ENCODE assay signal across 1 cellular context in the genomic region with DNA sequence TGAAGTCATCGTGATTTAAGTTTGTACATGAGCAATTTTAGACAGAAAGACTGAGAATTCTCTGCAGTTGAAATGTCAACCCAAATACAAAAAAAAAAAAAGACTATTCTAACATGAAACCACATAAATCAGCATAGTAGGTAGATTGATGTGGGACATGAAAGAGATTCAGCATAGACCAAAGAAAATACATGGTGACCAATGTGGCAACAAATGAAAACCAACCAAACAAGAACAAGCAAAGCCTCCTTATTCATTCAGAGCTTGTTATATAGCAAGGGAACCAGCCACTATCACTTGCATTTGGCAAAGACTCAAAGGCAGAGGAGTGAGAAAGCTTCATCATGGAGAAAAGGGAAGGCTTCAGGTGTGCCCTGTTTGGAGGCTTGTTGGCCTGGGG.
TF ChIP-seq lines count a peak whose summit lies in the region.

No MANE protein-coding gene starts in this region.

TF ChIP-seq in SK-N-SH, 30 proteins besides CTCF, POLR2A, EP300 and RAD21 (continued from another document):
- TF ChIP-seq, protein P1, sequence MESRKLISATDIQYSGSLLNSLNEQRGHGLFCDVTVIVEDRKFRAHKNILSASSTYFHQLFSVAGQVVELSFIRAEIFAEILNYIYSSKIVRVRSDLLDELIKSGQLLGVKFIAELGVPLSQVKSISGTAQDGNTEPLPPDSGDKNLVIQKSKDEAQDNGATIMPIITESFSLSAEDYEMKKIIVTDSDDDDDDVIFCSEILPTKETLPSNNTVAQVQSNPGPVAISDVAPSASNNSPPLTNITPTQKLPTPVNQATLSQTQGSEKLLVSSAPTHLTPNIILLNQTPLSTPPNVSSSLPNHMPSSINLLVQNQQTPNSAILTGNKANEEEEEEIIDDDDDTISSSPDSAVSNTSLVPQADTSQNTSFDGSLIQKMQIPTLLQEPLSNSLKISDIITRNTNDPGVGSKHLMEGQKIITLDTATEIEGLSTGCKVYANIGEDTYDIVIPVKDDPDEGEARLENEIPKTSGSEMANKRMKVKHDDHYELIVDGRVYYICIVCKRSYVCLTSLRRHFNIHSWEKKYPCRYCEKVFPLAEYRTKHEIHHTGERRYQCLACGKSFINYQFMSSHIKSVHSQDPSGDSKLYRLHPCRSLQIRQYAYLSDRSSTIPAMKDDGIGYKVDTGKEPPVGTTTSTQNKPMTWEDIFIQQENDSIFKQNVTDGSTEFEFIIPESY (IDR thresholded peaks at IDR 0.05; ENCODE audit: borderline replicate concordance, low read depth) = no peak
- TF ChIP-seq, protein P2, sequence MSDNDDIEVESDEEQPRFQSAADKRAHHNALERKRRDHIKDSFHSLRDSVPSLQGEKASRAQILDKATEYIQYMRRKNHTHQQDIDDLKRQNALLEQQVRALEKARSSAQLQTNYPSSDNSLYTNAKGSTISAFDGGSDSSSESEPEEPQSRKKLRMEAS (IDR thresholded peaks at IDR 0.05; ENCODE audit: low read depth) = no peak
- TF ChIP-seq CHD2 (IDR thresholded peaks at IDR 0.05; ENCODE audit: low read length, partially characterized antibody) (no peak), RCOR1 (IDR thresholded peaks at IDR 0.05; ENCODE audit: low read length) (no peak), RFX5 (IDR thresholded peaks at IDR 0.05; ENCODE audit: low read length) (no peak)
- TF ChIP-seq, protein P3, sequence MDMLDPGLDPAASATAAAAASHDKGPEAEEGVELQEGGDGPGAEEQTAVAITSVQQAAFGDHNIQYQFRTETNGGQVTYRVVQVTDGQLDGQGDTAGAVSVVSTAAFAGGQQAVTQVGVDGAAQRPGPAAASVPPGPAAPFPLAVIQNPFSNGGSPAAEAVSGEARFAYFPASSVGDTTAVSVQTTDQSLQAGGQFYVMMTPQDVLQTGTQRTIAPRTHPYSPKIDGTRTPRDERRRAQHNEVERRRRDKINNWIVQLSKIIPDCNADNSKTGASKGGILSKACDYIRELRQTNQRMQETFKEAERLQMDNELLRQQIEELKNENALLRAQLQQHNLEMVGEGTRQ (IDR thresholded peaks at IDR 0.05; ENCODE audit: borderline replicate concordance, low read depth, low read length) = no peak
